14 cellular contexts compared by ENCODE assay signal in genomic region chr11:69101792-69102152, GRCh38. TPM values are rescaled to one million over a fixed set of nuclear protein-coding genes. Genes with fewer than 3 reads are reported as not detected.
DNase-seq lines count a peak whose midpoint lies in the region; ATAC-seq, FAIRE-seq and TF ChIP-seq lines count a peak whose summit lies in the region.
"Had no signal": no experiment of that assay in that cellular context is flagged by ENCODE, and none has a peak within 500 bp of the region (broad histone marks: within the 10 kb centered on the region; RNA-seq: fewer than 3 reads in every experiment).

No MANE protein-coding gene starts in this region.

- H3K4me1 ChIP-seq in SK-N-SH (ENCODE audit: control insufficient read depth in 1 of 2, insufficient read depth in 2 of 2, low read depth in 1 of 2, low read length in 1 of 2) (peaks cover 10 to 32% of the 10 kb centered on the region in 2 experiments; a peak in 2 of 4 replicates), A673 (ENCODE audit: insufficient read depth, low read length, poor library complexity, severe bottlenecking) (peaks cover 28% of the 10 kb centered on the region), PC-9 (replicated peaks; ENCODE audit: insufficient read depth) (peaks cover 30% of the 10 kb centered on the region), kidney (ENCODE audit: control insufficient read depth in 1 of 2, insufficient read depth in 1 of 2, low read depth in 1 of 2, low read length in 2 of 2) (peaks cover 6 to 22% of the 10 kb centered on the region in 2 donors)
- H3K4me1 ChIP-seq: HAP-1 had no signal

- no peak for TF ChIP-seq CTCF in SK-N-SH (IDR thresholded peaks at IDR 0.05)
- TF ChIP-seq CTCF in A673 (conservative IDR thresholded peaks at IDR 0.05; ENCODE audit: low read depth, low read length) = no peak
- no peak for TF ChIP-seq CTCF in PC-9 (conservative IDR thresholded peaks at IDR 0.05)
- TF ChIP-seq CTCF in kidney (IDR thresholded peaks at IDR 0.05; ENCODE audit: borderline replicate concordance, extremely low read depth, insufficient read depth) = no peak

- H3K4me3 ChIP-seq in SK-N-SH (ENCODE audit: low read depth in 2 of 2, low read length in 1 of 2) (no peak overlapping the region), A673 (ENCODE audit: low read depth, low read length, poor library complexity, severe bottlenecking) (no peak overlapping the region), PC-9 (no peak overlapping the region), kidney (ENCODE audit: low read length in 2 of 2) (no peak overlapping the region)
- H3K4me3 ChIP-seq: HAP-1, MG63 had no signal

- H3K4me2 ChIP-seq in SK-N-SH (no peak overlapping the region), PC-9 (0 out of 2 replicates have a peak overlapping the region, but pooled peaks have one; percentile 6)

- H3K27me3 ChIP-seq in SK-N-SH (ENCODE audit: insufficient read depth) = no peaks in the 10 kb centered on the region
- H3K27me3 ChIP-seq in A673 (replicated peaks; ENCODE audit: insufficient read depth, low read depth, low read length, poor library complexity) = no peaks in the 10 kb centered on the region
- no peaks in the 10 kb centered on the region for H3K27me3 ChIP-seq in PC-9 (ENCODE audit: insufficient read depth, low read depth)
- H3K27me3 ChIP-seq: BE2C, MG63 had no signal

- H3F3A ChIP-seq in SK-N-SH (replicated peaks; ENCODE audit: insufficient read depth) = no peaks in the 10 kb centered on the region
- H3F3A ChIP-seq in PC-9 (ENCODE audit: insufficient read depth, low read depth) = peaks cover 24% of the 10 kb centered on the region; the same call in 1 of the 2 replicates

- TF ChIP-seq RAD21 in SK-N-SH (IDR thresholded peaks at IDR 0.05; ENCODE audit: low read length) = no peak

- POLR2A ChIA-PET in SK-N-SH (lab: Yijun Ruan, JAX) (interaction anchor here (0.6 to 2.3 kb wide), 4 partner anchors 540 to 590 kb away, joined by 3 to 18 read pairs (median 5); no protein-coding TSS in a partner anchor), A673 (lab: Charles Lee; ENCODE audit: low non-redundant PET) (interaction anchor here (0.6 to 1.0 kb wide), 4 partner anchors 104 to 541 kb away, joined by 3 to 5 read pairs (median 3); no protein-coding TSS in a partner anchor), PC-9 (lab: Charles Lee; ENCODE audit: unreplicated experiment) (no interaction called here)

- TF ChIP-seq EP300 in SK-N-SH (IDR thresholded peaks at IDR 0.05; ENCODE audit: borderline replicate concordance in 1 of 2, low read depth in 1 of 2, low read length in 1 of 2) = no peak

- no peaks in the 10 kb centered on the region for H3K79me2 ChIP-seq in SK-N-SH (ENCODE audit: insufficient read depth)
- peaks cover 2% of the 10 kb centered on the region; the same call in 1 of the 2 replicates for H3K79me2 ChIP-seq in PC-9 (ENCODE audit: low read depth)

- H3K9me3 ChIP-seq in SK-N-SH (no peaks in the 10 kb centered on the region), A673 (ENCODE audit: low read depth, low read length, poor library complexity, severe bottlenecking) (no peaks in the 10 kb centered on the region), PC-9 (ENCODE audit: insufficient read depth, low read depth) (no peaks in the 10 kb centered on the region), kidney (ENCODE audit: control insufficient read depth in 1 of 2, low read length in 2 of 2) (no peaks in the 10 kb centered on the region)
- H3K9me3 ChIP-seq: BE2C, Caco-2, HAP-1, MG63 had no signal

- DNase-seq in SK-N-SH (no peak), A673 (ENCODE audit: low spot score) (no peak), PC-9 (no peak), kidney (peak; percentile 75)
- no peak for DNase-seq in activated T-cell treated with anti-CD3 and anti-CD28 coated beads, Interleukin-2, amount 50 U/mL, for 1 hour
- DNase-seq: NCI-H1048 had no signal

- intact Hi-C loops in A673 (cut with micrococcal nuclease; ENCODE audit: unreplicated experiment) (loop anchor here (1.0 to 10.0 kb wide), 8 partner anchors 105 to 583 kb away; no protein-coding TSS in a partner anchor), PC-9 (cut with micrococcal nuclease; ENCODE audit: unreplicated experiment) (loop anchor here (1.0 to 5.0 kb wide), 5 partner anchors 21 to 569 kb away; no protein-coding TSS in a partner anchor), kidney (cut with DNase I) (loop anchor here (5.0 kb wide), 1 partner anchor 546 kb away; no protein-coding TSS in a partner anchor)

- WGBS in SK-N-SH (ENCODE audit: low lambda C conversion rate) = 88% methylated on average over 5 of the region's 9 CpGs

- CTCF ChIA-PET in SK-N-SH (lab: Yijun Ruan, JAX) = interaction anchor here (0.6 to 14.1 kb wide), 60 partner anchors 10 to 817 kb away, joined by 3 to 403 read pairs (median 4); partner anchors contain the start of genes CCND1, LTO1 and SMIM38
- CTCF ChIA-PET in A673 (lab: Charles Lee) = interaction anchor here (0.6 to 2.2 kb wide), 15 partner anchors 29 to 610 kb away, joined by 3 to 27 read pairs (median 4); partner anchors contain the start of genes LTO1 and MYEOV
- CTCF ChIA-PET in PC-9 (lab: Charles Lee) = interaction anchor here (0.6 to 1.2 kb wide), 8 partner anchors 14 to 582 kb away, joined by 3 to 7 read pairs (median 4); no protein-coding TSS in a partner anchor

- H3K9ac ChIP-seq in SK-N-SH = no peak overlapping the region
- peak overlapping the region in 1 of 2 donors; percentile 26 for H3K9ac ChIP-seq in kidney (ENCODE audit: low read length in 2 of 2)

- H2AFZ ChIP-seq in SK-N-SH (ENCODE audit: low read depth) (no peak overlapping the region), PC-9 (no peak overlapping the region)

- FAIRE-seq in kidney (lab: Jason Lieb, UNC) = no peak
- FAIRE-seq: G401.6 had no signal

- H3K36me3 ChIP-seq in SK-N-SH (replicated peaks in 1 of 2; ENCODE audit: control insufficient read depth in 1 of 2, insufficient read depth in 2 of 2, low read length in 1 of 2) (no peaks in the 10 kb centered on the region), A673 (ENCODE audit: insufficient read depth, low read length, poor library complexity, severe bottlenecking) (no peaks in the 10 kb centered on the region), PC-9 (ENCODE audit: low read depth) (no peaks in the 10 kb centered on the region), kidney (ENCODE audit: control insufficient read depth in 1 of 2, insufficient read depth in 2 of 2, low read length in 2 of 2) (no peaks in the 10 kb centered on the region)
- H3K36me3 ChIP-seq: BE2C, HAP-1, MG63 had no signal

- BruUV-seq in A673 (replicated peaks; lab: Mats Ljungman, UMichigan) (no TSS peak), PC-9 (replicated peaks; lab: Mats Ljungman, UMichigan) (no TSS peak)

- H3K9me2 ChIP-seq in SK-N-SH (no peaks in the 10 kb centered on the region), PC-9 (ENCODE audit: insufficient read depth) (no peaks in the 10 kb centered on the region)

- no peak for ATAC-seq in SK-N-SH treated with all-trans-retinoic acid at 6 μM for 48 hours
- no peak for ATAC-seq in HG02970 (IDR thresholded peaks at IDR 0.05; ENCODE audit: low FRiP score, unreplicated experiment)
- ATAC-seq in HG03159 (IDR thresholded peaks at IDR 0.05; ENCODE audit: unreplicated experiment) = no peak

- no peaks in the 10 kb centered on the region for H4K20me1 ChIP-seq in SK-N-SH (ENCODE audit: insufficient read depth)
- no peaks in the 10 kb centered on the region for H4K20me1 ChIP-seq in PC-9 (ENCODE audit: insufficient read depth)

- peak overlapping the region in 1 of 2 experiments; percentile 2; a peak in 1 of 4 replicates for H3K27ac ChIP-seq in SK-N-SH (ENCODE audit: low read depth in 2 of 2, low read length in 1 of 2)
- peak overlapping the region; percentile 72 for H3K27ac ChIP-seq in A673 (ENCODE audit: low read depth, low read length, poor library complexity, severe bottlenecking)
- no peak overlapping the region for H3K27ac ChIP-seq in PC-9
- no peak overlapping the region for H3K27ac ChIP-seq in kidney (ENCODE audit: low read depth in 2 of 2, low read length in 2 of 2)

TF ChIP-seq in SK-N-SH treated with all-trans-retinoic acid at 6 μM for 48 hours, 23 proteins besides CTCF, POLR2A, EP300 and RAD21:
- TF ChIP-seq ZNF70 (CRISPR knock-in tag; IDR thresholded peaks at IDR 0.05) (no peak), ZFP3 (CRISPR knock-in tag; IDR thresholded peaks at IDR 0.05) (0 out of 2 replicates have a peak, but pooled peaks have one; percentile 6)
TF ChIP-seq in SK-N-SH treated with all-trans-retinoic acid at 6 μM for 48 hours: peak in this region for 1.

TF ChIP-seq in SK-N-SH, 30 proteins besides CTCF, POLR2A, EP300 and RAD21 (continues in another document):
- TF ChIP-seq RCOR1 (IDR thresholded peaks at IDR 0.05; ENCODE audit: low read length) (no peak), SIN3A (IDR thresholded peaks at IDR 0.05; ENCODE audit: borderline replicate concordance, low read depth, low read length) (no peak)
- TF ChIP-seq, protein P1, sequence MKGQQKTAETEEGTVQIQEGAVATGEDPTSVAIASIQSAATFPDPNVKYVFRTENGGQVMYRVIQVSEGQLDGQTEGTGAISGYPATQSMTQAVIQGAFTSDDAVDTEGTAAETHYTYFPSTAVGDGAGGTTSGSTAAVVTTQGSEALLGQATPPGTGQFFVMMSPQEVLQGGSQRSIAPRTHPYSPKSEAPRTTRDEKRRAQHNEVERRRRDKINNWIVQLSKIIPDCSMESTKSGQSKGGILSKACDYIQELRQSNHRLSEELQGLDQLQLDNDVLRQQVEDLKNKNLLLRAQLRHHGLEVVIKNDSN (IDR thresholded peaks at IDR 0.05; ENCODE audit: borderline replicate concordance, low read depth) = no peak

RNA-seq across cellular contexts. Expression of gene TPCN2, which starts 53.0 kb away (rescaled TPM):
- polyA plus RNA-seq in SK-N-SH (2012; rRNA removed) (7.6 and 8.7 TPM in 2 replicates), kidney (ENCODE audit: insufficient read depth, low read depth, low replicate concordance) (12.9 TPM)
- 3.3 and 4.5 TPM in 2 replicates for polyA plus RNA-seq in SK-N-SH (2012; cell fraction: cytosol; rRNA removed)
- 36.5 and 41.4 TPM in 2 replicates for polyA plus RNA-seq in SK-N-SH (2012; cell fraction: nucleus; rRNA removed)
- total RNA-seq in A673 (2021) (28.9 and 29.9 TPM in 2 replicates), PC-9 (2021) (24.8 and 26.4 TPM in 2 replicates), kidney (22.4 TPM)

RNA-seq across cellular contexts. Expression of gene SMIM38, which starts 54.0 kb away (rescaled TPM):
- polyA plus RNA-seq in SK-N-SH (2012; rRNA removed) (0.13 and 0.16 TPM in 2 replicates), kidney (ENCODE audit: insufficient read depth, low read depth, low replicate concordance) (0.19 TPM)
- 0.01 and 0.09 TPM in 2 replicates for polyA plus RNA-seq in SK-N-SH (2012; cell fraction: cytosol; rRNA removed)
- polyA plus RNA-seq in SK-N-SH (2012; cell fraction: nucleus; rRNA removed) = 0.82 and 0.96 TPM in 2 replicates
- total RNA-seq in A673 (2021) (0.59 and 0.88 TPM in 2 replicates), PC-9 (2021) (0.26 and 0.50 TPM in 2 replicates), kidney (0.63 TPM)
